ENCODE assay signal across 31 cellular contexts in the genomic region with DNA sequence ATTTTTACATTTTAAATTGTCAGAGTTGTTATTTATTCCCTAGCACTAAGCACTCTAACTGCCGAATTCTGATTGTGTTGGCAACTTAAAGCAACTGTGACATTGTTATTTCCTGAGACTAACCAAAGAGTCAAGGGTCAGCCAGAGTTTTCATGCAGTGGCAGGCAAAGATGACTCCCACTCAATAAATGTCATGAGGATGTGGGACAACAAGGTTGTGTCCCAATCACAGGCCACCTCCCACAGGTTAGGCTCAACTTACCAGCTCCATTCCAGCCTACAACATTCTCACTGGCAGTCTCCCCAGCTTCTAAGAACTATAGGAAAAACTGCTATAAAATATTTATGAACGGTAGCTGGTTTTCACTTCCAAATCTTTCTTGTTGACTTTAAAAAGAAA.
"Had no signal": no experiment of that assay in that cellular context is flagged by ENCODE, and none has a peak within 500 bp of the region (broad histone marks: within the 10 kb centered on the region; RNA-seq: fewer than 3 reads in every experiment).

No MANE protein-coding gene starts in this region.

- H3K36me3 ChIP-seq: brain microvascular endothelial cell, gastrocnemius medialis, heart right ventricle had no signal

- H3K27me3 ChIP-seq: brain microvascular endothelial cell, gastrocnemius medialis, heart right ventricle had no signal

- H3K4me1 ChIP-seq: gastrocnemius medialis, heart right ventricle had no signal

- H3K4me3 ChIP-seq: coronary artery, dorsolateral prefrontal cortex, gastrocnemius medialis, heart right ventricle had no signal

- H3K27me3 Mint-ChIP-seq: activated CD4-positive, alpha-beta memory T cell treated with anti-CD3 and anti-CD28 coated beads, Interleukin-2, amount 10 ng/mL, durations not matched to agents 7 days and 5 days; activated CD4-positive, alpha-beta T cell treated with anti-CD3 and anti-CD28 coated beads, Interleukin-2, amount 10 ng/mL, durations not matched to agents 7 days and 5 days; activated naive CD4-positive, alpha-beta T cell treated with anti-CD3 and anti-CD28 coated beads, Interleukin-2, amount 10 ng/mL, durations not matched to agents 7 days and 5 days; activated T-cell treated with anti-CD3 and anti-CD28 coated beads, Interleukin-2, amount 50 U/mL, for 24 hours; dendritic cell treated with granulocyte-macrophage colony-stimulating factor and Interleukin-4, amounts not matched to agents 40 ng/mL and 50 ng/mL, for 4 days had no signal

- H3K4me1 Mint-ChIP-seq: activated CD4-positive, alpha-beta memory T cell treated with anti-CD3 and anti-CD28 coated beads, Interleukin-2, amount 10 ng/mL, durations not matched to agents 7 days and 5 days; activated CD4-positive, alpha-beta T cell treated with anti-CD3 and anti-CD28 coated beads, Interleukin-2, amount 10 ng/mL, durations not matched to agents 7 days and 5 days; activated naive CD4-positive, alpha-beta T cell treated with anti-CD3 and anti-CD28 coated beads, Interleukin-2, amount 10 ng/mL, durations not matched to agents 7 days and 5 days; activated naive CD8-positive, alpha-beta T cell treated with anti-CD3 and anti-CD28 coated beads, Interleukin-2, amount 10 ng/mL, durations not matched to agents 7 days and 5 days; central memory CD8-positive, alpha-beta T cell; endodermal cell; T-helper 17 cell had no signal

- DNase-seq: activated CD4-positive, alpha-beta memory T cell treated with anti-CD3 and anti-CD28 coated beads, Interleukin-2, amount 10 ng/mL, durations not matched to agents 7 days and 5 days; activated CD4-positive, alpha-beta T cell treated with anti-CD3 and anti-CD28 coated beads for 1 hour; activated CD4-positive, alpha-beta T cell treated with anti-CD3 and anti-CD28 coated beads for 4 hours; activated CD4-positive, alpha-beta T cell treated with anti-CD3 and anti-CD28 coated beads, Interleukin-2, amount 10 ng/mL, durations not matched to agents 7 days and 5 days; activated CD4-positive, alpha-beta T cell treated with anti-CD3 and anti-CD28 coated beads, Interleukin-2, amount 50 U/mL, for 4 hours; activated CD8-positive, alpha-beta memory T cell treated with anti-CD3 and anti-CD28 coated beads, Interleukin-2, amount 50 U/mL, for 48 hours; activated gamma-delta T cell; activated naive CD4-positive, alpha-beta T cell; activated naive CD4-positive, alpha-beta T cell treated with anti-CD3 and anti-CD28 coated beads, Interleukin-2, amount 10 ng/mL, durations not matched to agents 7 days and 5 days; activated naive CD8-positive, alpha-beta T cell treated with anti-CD3 and anti-CD28 coated beads, Interleukin-2, amount 10 ng/mL, durations not matched to agents 7 days and 5 days; activated T-cell treated with anti-CD3 and anti-CD28 coated beads for 4 hours; activated T-cell treated with anti-CD3 and anti-CD28 coated beads, Interleukin-2, amount 50 U/mL, for 24 hours; activated T-cell treated with anti-CD3 and anti-CD28 coated beads, Interleukin-2, amount 50 U/mL, for 72 hours; brain microvascular endothelial cell; dorsolateral prefrontal cortex; effector memory CD4-positive, alpha-beta T cell; endodermal cell; foreskin fibroblast; gastrocnemius medialis; heart right ventricle; T-helper 1 cell; T-helper 17 cell; T1000 had no signal

- H3K27ac ChIP-seq: brain microvascular endothelial cell, coronary artery, dorsolateral prefrontal cortex, gastrocnemius medialis, heart right ventricle, VCaP had no signal

- H3K36me3 Mint-ChIP-seq: activated naive CD4-positive, alpha-beta T cell treated with anti-CD3 and anti-CD28 coated beads, Interleukin-2, amount 10 ng/mL, durations not matched to agents 7 days and 5 days; activated naive CD4-positive, alpha-beta T cell treated with anti-CD3 and anti-CD28 coated beads, Interleukin-2, amount 50 U/mL, for 72 hours; activated naive CD8-positive, alpha-beta T cell treated with anti-CD3 and anti-CD28 coated beads, Interleukin-2, amount 10 ng/mL, durations not matched to agents 7 days and 5 days; WTC11 had no signal

- H3K4me3 Mint-ChIP-seq: activated CD4-positive, alpha-beta memory T cell treated with anti-CD3 and anti-CD28 coated beads, Interleukin-2, amount 10 ng/mL, durations not matched to agents 7 days and 5 days; activated CD4-positive, alpha-beta T cell treated with anti-CD3 and anti-CD28 coated beads, Interleukin-2, amount 10 ng/mL, durations not matched to agents 7 days and 5 days; activated naive CD4-positive, alpha-beta T cell treated with anti-CD3 and anti-CD28 coated beads, Interleukin-2, amount 10 ng/mL, durations not matched to agents 7 days and 5 days; activated naive CD8-positive, alpha-beta T cell treated with anti-CD3 and anti-CD28 coated beads, Interleukin-2, amount 10 ng/mL, durations not matched to agents 7 days and 5 days; activated T-cell treated with anti-CD3 and anti-CD28 coated beads, Interleukin-2, amount 50 U/mL, for 24 hours; activated T-cell treated with anti-CD3 and anti-CD28 coated beads, Interleukin-2, amount 50 U/mL, for 72 hours; central memory CD8-positive, alpha-beta T cell; dendritic cell treated with granulocyte-macrophage colony-stimulating factor and Interleukin-4, amounts not matched to agents 40 ng/mL and 50 ng/mL, for 4 days; endodermal cell; T-helper 17 cell; T-helper 2 cell treated with Interferon-gamma antibody and Interleukin-4, amounts not matched to agents 5 μg/mL and 100 μg/mL, for 36 hours; WTC11 had no signal

- H3K9me3 Mint-ChIP-seq: activated CD4-positive, alpha-beta memory T cell treated with anti-CD3 and anti-CD28 coated beads, Interleukin-2, amount 10 ng/mL, durations not matched to agents 7 days and 5 days; activated CD4-positive, alpha-beta T cell treated with anti-CD3 and anti-CD28 coated beads, Interleukin-2, amount 10 ng/mL, durations not matched to agents 7 days and 5 days; activated naive CD4-positive, alpha-beta T cell treated with anti-CD3 and anti-CD28 coated beads, Interleukin-2, amount 10 ng/mL, durations not matched to agents 7 days and 5 days; activated naive CD4-positive, alpha-beta T cell treated with anti-CD3 and anti-CD28 coated beads, Interleukin-2, amount 50 U/mL, for 72 hours; activated T-cell treated with anti-CD3 and anti-CD28 coated beads, Interleukin-2, amount 50 U/mL, for 24 hours; activated T-cell treated with anti-CD3 and anti-CD28 coated beads, Interleukin-2, amount 50 U/mL, for 72 hours; central memory CD8-positive, alpha-beta T cell; dendritic cell treated with granulocyte-macrophage colony-stimulating factor and Interleukin-4, amounts not matched to agents 40 ng/mL and 50 ng/mL, for 4 days; endodermal cell; T-helper 2 cell treated with Interferon-gamma antibody and Interleukin-4, amounts not matched to agents 5 μg/mL and 100 μg/mL, for 36 hours had no signal

- H3K27ac Mint-ChIP-seq: activated CD4-positive, alpha-beta memory T cell treated with anti-CD3 and anti-CD28 coated beads, Interleukin-2, amount 10 ng/mL, durations not matched to agents 7 days and 5 days; activated CD4-positive, alpha-beta T cell treated with anti-CD3 and anti-CD28 coated beads, Interleukin-2, amount 10 ng/mL, durations not matched to agents 7 days and 5 days; activated naive CD4-positive, alpha-beta T cell treated with anti-CD3 and anti-CD28 coated beads, Interleukin-2, amount 10 ng/mL, durations not matched to agents 7 days and 5 days; activated naive CD4-positive, alpha-beta T cell treated with anti-CD3 and anti-CD28 coated beads, Interleukin-2, amount 50 U/mL, for 72 hours; activated naive CD8-positive, alpha-beta T cell treated with anti-CD3 and anti-CD28 coated beads, Interleukin-2, amount 10 ng/mL, durations not matched to agents 7 days and 5 days; activated T-cell treated with anti-CD3 and anti-CD28 coated beads, Interleukin-2, amount 50 U/mL, for 24 hours; activated T-cell treated with anti-CD3 and anti-CD28 coated beads, Interleukin-2, amount 50 U/mL, for 72 hours; dendritic cell treated with granulocyte-macrophage colony-stimulating factor and Interleukin-4, amounts not matched to agents 40 ng/mL and 50 ng/mL, for 4 days; endodermal cell; T-helper 17 cell; T-helper 2 cell treated with Interferon-gamma antibody and Interleukin-4, amounts not matched to agents 5 μg/mL and 100 μg/mL, for 36 hours; WTC11 had no signal

- ATAC-seq: activated naive CD4-positive, alpha-beta T cell treated with anti-CD3 and anti-CD28 coated beads, Interleukin-2, amount 50 U/mL, for 72 hours; activated T-cell treated with anti-CD3 and anti-CD28 coated beads, Interleukin-2, amount 50 U/mL, for 72 hours; esophagus mucosa; gastrocnemius medialis; heart right ventricle; T-helper 17 cell; WTC11 had no signal

- H3K9me3 ChIP-seq: gastrocnemius medialis, heart right ventricle had no signal
